Comparison of ENCODE assay signal across 27 cellular contexts in the genomic region with DNA sequence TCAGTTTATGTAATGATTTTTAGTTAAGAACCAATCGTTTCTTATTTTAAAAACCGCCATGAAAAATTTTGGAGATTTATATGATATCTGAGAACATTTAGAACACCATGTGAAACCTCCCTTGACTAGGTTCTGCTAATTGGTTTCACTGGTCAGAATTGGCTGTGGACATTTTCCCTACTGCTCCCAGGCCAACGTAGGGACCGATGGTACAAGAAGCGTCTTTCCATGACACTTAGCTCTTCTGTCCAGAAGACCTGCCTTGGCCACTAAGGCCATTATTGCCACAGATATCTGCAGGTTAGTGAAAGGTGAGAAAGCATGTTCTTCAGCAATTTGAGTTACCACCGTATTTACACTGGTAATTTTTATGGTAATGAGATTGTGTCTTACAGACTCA.
DNase-seq lines count a peak whose midpoint lies in the region; ATAC-seq lines count a peak whose summit lies in the region.
"Had no signal": no experiment of that assay in that cellular context is flagged by ENCODE, and none has a peak within 500 bp of the region (broad histone marks: within the 10 kb centered on the region; RNA-seq: fewer than 3 reads in every experiment).

No MANE protein-coding gene starts in this region.

- DNase-seq in SJSA1 (ENCODE audit: low read depth in 1 of 2, low spot score in 2 of 2) = peak; percentile 74 to 78
- DNase-seq: 8988T; ACHN; AML-193; BE2C; C1 segment of cervical spinal cord; Caco-2; Calu3; CD4-positive, alpha-beta memory T cell; CD4-positive, alpha-beta T cell; CD4-positive, CD25-positive, alpha-beta regulatory T cell; CD8-positive, alpha-beta memory T cell; CD8-positive, alpha-beta T cell; COR-L47; DMS 273 treated with DMSO at 0.1 percent for 48 hours; DMS153; DMS53; DMS79; DMS79 treated with DMSO at 0.1 percent for 48 hours; DND-41; EL had no signal

- no peaks in the 10 kb centered on the region for H3K4me1 ChIP-seq in SJSA1 (replicated peaks)
- H3K4me1 ChIP-seq: A549; BE2C; BLaER1; BLaER1 treated with 17β-estradiol and CSF1 and Interleukin-3, amounts not matched to agents 10 nM and 100 nM; Caco-2 had no signal

- H3K4me3 ChIP-seq in SJSA1 = no peak overlapping the region
- H3K4me3 ChIP-seq: A549; BLaER1; BLaER1 treated with 17β-estradiol and CSF1 and Interleukin-3, amounts not matched to agents 10 nM and 100 nM had no signal

- H3K27me3 ChIP-seq in SJSA1 (replicated peaks) = peaks cover 86% of the 10 kb centered on the region
- H3K27me3 ChIP-seq: BE2C; BLaER1; BLaER1 treated with 17β-estradiol and CSF1 and Interleukin-3, amounts not matched to agents 10 nM and 100 nM had no signal

- H3K9me3 ChIP-seq in SJSA1 (replicated peaks) = no peaks in the 10 kb centered on the region
- H3K9me3 ChIP-seq: A549; BE2C; BLaER1; BLaER1 treated with 17β-estradiol and CSF1 and Interleukin-3, amounts not matched to agents 10 nM and 100 nM; Caco-2 had no signal

- H3K36me3 ChIP-seq in SJSA1 = no peaks in the 10 kb centered on the region
- H3K36me3 ChIP-seq: BE2C; BLaER1; BLaER1 treated with 17β-estradiol and CSF1 and Interleukin-3, amounts not matched to agents 10 nM and 100 nM had no signal

- ATAC-seq in HG03378 (IDR thresholded peaks at IDR 0.05; ENCODE audit: unreplicated experiment) = no peak
- ATAC-seq: A549; CD8-positive, alpha-beta T cell had no signal

- H3K27ac ChIP-seq in SJSA1 = no peak overlapping the region
- H3K27ac ChIP-seq: 22Rv1; A549; BLaER1; BLaER1 treated with 17β-estradiol and CSF1 and Interleukin-3, amounts not matched to agents 10 nM and 100 nM; C4-2B had no signal
